In genomic region chr5:100852988-100853449, GRCh38 we compare ENCODE assay signal across 10 cellular contexts. TPM values are rescaled to one million over a fixed set of nuclear protein-coding genes. Genes with fewer than 3 reads are reported as not detected.
DNase-seq lines count a peak whose midpoint lies in the region; ATAC-seq and TF ChIP-seq lines count a peak whose summit lies in the region.
"Had no signal": no experiment of that assay in that cellular context is flagged by ENCODE, and none has a peak within 500 bp of the region (broad histone marks: within the 10 kb centered on the region; RNA-seq: fewer than 3 reads in every experiment).

No MANE protein-coding gene starts in this region.

- no peak for DNase-seq in activated CD4-positive, alpha-beta T cell treated with anti-CD3 and anti-CD28 coated beads, Interleukin-2, amount 10 ng/mL, durations not matched to agents 24 days and 14 days
- no peak for DNase-seq in activated CD4-positive, alpha-beta T cell treated with anti-CD3 and anti-CD28 coated beads for 1 hour
- DNase-seq in stimulated activated effector memory CD8-positive, alpha-beta T cell treated with anti-CD3 and anti-CD28 coated beads, Interleukin-12 subunit alpha, Interleukin-12 subunit beta, amount 100 ng/mL, for 72 hours (ENCODE audit: low spot score in 2 of 2), result no peak
- DNase-seq in NCI-H1417 treated with DMSO at 0.1 percent for 48 hours (lab: John Stamatoyannopoulos, UW) (no peak), NCI-H748 (lab: John Stamatoyannopoulos, UW; ENCODE audit: unreplicated experiment) (no peak), HPDE6-E6E7 (ENCODE audit: extremely low spot score) (no peak)
- DNase-seq: stimulated activated naive CD4-positive, alpha-beta T cell had no signal

- no peaks in the 10 kb centered on the region for H3K9me3 ChIP-seq in OCI-LY1 (ENCODE audit: low read length)

- H3K9ac ChIP-seq in OCI-LY1 (ENCODE audit: low read length), result peak overlapping the region; percentile 56

- H3K9me2 ChIP-seq in OCI-LY1 (ENCODE audit: low read depth, low read length), result no peaks in the 10 kb centered on the region

- H3K27ac ChIP-seq in OCI-LY1 (ENCODE audit: low read depth, low read length, poor library complexity, severe bottlenecking), result peak overlapping the region; percentile 91

- no peaks in the 10 kb centered on the region for H3K27me3 ChIP-seq in OCI-LY1 (ENCODE audit: insufficient read depth, low read length)

- no peaks in the 10 kb centered on the region for H3K27me3 Mint-ChIP-seq in activated CD4-positive, alpha-beta T cell treated with anti-CD3 and anti-CD28 coated beads, Interleukin-2, amount 10 ng/mL, durations not matched to agents 24 days and 14 days

- peak overlapping the region; percentile 69 for H3K4me2 ChIP-seq in OCI-LY1 (ENCODE audit: low read length)

- intact Hi-C loops in activated CD4-positive, alpha-beta T cell treated with anti-CD3 and anti-CD28 coated beads, Interleukin-2, amount 10 ng/mL, durations not matched to agents 24 days and 14 days (cut with micrococcal nuclease), result loop anchor here (1.0 to 5.0 kb wide), 6 partner anchors 8 to 121 kb away; no protein-coding TSS in a partner anchor

- H2AFZ ChIP-seq in OCI-LY1 (ENCODE audit: low read length), result no peak overlapping the region

- no peaks in the 10 kb centered on the region for H4K20me1 ChIP-seq in OCI-LY1 (ENCODE audit: insufficient read depth, low read length)

- no peak for TF ChIP-seq CTCF in OCI-LY1 (IDR thresholded peaks at IDR 0.05; ENCODE audit: low read length)

- peak overlapping the region; percentile 73 for H3K4me3 Mint-ChIP-seq in activated CD4-positive, alpha-beta T cell treated with anti-CD3 and anti-CD28 coated beads, Interleukin-2, amount 10 ng/mL, durations not matched to agents 24 days and 14 days
- H3K4me3 Mint-ChIP-seq in stimulated activated effector memory CD8-positive, alpha-beta T cell treated with anti-CD3 and anti-CD28 coated beads, Interleukin-12 subunit alpha, Interleukin-12 subunit beta, amount 100 ng/mL, for 72 hours, result peak overlapping the region; percentile 51

- peak; percentile 94 for ATAC-seq in HG02870 (IDR thresholded peaks at IDR 0.05; ENCODE audit: unreplicated experiment)
- peak; percentile 96 for ATAC-seq in stimulated activated effector memory CD8-positive, alpha-beta T cell treated with anti-CD3 and anti-CD28 coated beads, Interleukin-12 subunit alpha, Interleukin-12 subunit beta, amount 100 ng/mL, for 72 hours

- no peaks in the 10 kb centered on the region for H3K36me3 ChIP-seq in OCI-LY1 (ENCODE audit: insufficient read depth, low read length)

- H3F3A ChIP-seq in OCI-LY1 (ENCODE audit: insufficient read depth, low read length), result peaks cover 9% of the 10 kb centered on the region; the same call in 1 of the 2 replicates

- H3K36me3 Mint-ChIP-seq in activated CD4-positive, alpha-beta T cell treated with anti-CD3 and anti-CD28 coated beads, Interleukin-2, amount 10 ng/mL, durations not matched to agents 24 days and 14 days (ENCODE audit: low read depth), result peaks cover 38% of the 10 kb centered on the region
- H3K36me3 Mint-ChIP-seq in stimulated activated effector memory CD8-positive, alpha-beta T cell treated with anti-CD3 and anti-CD28 coated beads, Interleukin-12 subunit alpha, Interleukin-12 subunit beta, amount 100 ng/mL, for 72 hours, result peaks cover 77% of the 10 kb centered on the region

- H3K79me2 ChIP-seq in OCI-LY1 (ENCODE audit: insufficient read depth, low read length), result no peaks in the 10 kb centered on the region

- peak overlapping the region; percentile 15 for H3K4me3 ChIP-seq in OCI-LY1 (ENCODE audit: low read depth, low read length, poor library complexity, severe bottlenecking)
- H3K4me3 ChIP-seq: lung had no signal

- peaks cover 61% of the 10 kb centered on the region for H3K4me1 ChIP-seq in OCI-LY1 (ENCODE audit: insufficient read depth, low read length, severe bottlenecking)

- peaks cover 31% of the 10 kb centered on the region for H3K4me1 Mint-ChIP-seq in activated CD4-positive, alpha-beta T cell treated with anti-CD3 and anti-CD28 coated beads, Interleukin-2, amount 10 ng/mL, durations not matched to agents 24 days and 14 days
- peaks cover 36% of the 10 kb centered on the region for H3K4me1 Mint-ChIP-seq in stimulated activated effector memory CD8-positive, alpha-beta T cell treated with anti-CD3 and anti-CD28 coated beads, Interleukin-12 subunit alpha, Interleukin-12 subunit beta, amount 100 ng/mL, for 72 hours

- peak overlapping the region; percentile 89 for H3K27ac Mint-ChIP-seq in activated CD4-positive, alpha-beta T cell treated with anti-CD3 and anti-CD28 coated beads, Interleukin-2, amount 10 ng/mL, durations not matched to agents 24 days and 14 days
- H3K27ac Mint-ChIP-seq in stimulated activated effector memory CD8-positive, alpha-beta T cell treated with anti-CD3 and anti-CD28 coated beads, Interleukin-12 subunit alpha, Interleukin-12 subunit beta, amount 100 ng/mL, for 72 hours, result peak overlapping the region; percentile 89

- peaks cover 7% of the 10 kb centered on the region for H3K9me3 Mint-ChIP-seq in activated CD4-positive, alpha-beta T cell treated with anti-CD3 and anti-CD28 coated beads, Interleukin-2, amount 10 ng/mL, durations not matched to agents 24 days and 14 days
- H3K9me3 Mint-ChIP-seq in stimulated activated effector memory CD8-positive, alpha-beta T cell treated with anti-CD3 and anti-CD28 coated beads, Interleukin-12 subunit alpha, Interleukin-12 subunit beta, amount 100 ng/mL, for 72 hours, result no peaks in the 10 kb centered on the region

RNA-seq across cellular contexts. Expression of gene ST8SIA4, which starts 50.1 kb away (rescaled TPM):
- 61.3 and 62.3 TPM in 2 replicates for total RNA-seq in activated CD4-positive, alpha-beta T cell treated with anti-CD3 and anti-CD28 coated beads, Interleukin-2, amount 10 ng/mL, durations not matched to agents 24 days and 14 days
